15 cellular contexts compared by ENCODE assay signal in the genomic region with DNA sequence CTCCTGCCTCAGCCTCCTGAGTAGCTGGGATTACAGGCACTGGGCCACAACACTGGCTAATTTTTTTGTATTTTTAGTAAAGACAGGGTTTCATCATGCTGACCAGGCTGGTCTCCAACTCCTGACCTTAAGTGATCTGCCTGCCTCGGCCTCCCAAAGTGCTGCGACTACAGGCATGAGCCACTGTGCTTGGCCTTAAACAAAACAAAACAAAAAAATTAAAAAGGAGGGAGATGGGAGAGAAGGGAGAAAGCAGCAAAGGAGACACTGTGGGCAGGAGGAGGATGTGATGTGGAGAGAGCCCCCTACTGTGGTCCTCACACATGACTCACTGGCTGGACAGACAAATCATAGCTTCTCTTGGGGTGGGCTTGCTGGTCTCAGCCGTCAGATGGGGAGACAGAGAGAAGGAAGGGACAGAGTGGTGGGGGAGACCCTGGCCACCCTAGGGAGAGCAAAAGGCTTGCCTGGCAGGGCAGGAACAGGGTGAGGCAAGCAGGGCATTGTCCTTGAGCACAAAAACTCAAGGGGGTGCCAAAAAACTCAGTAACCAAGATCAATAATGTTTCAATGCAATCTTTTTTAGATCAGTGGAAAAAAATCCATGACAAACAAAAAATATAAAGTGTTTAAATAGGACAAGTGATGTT. TPM values are rescaled to one million over a fixed set of nuclear protein-coding genes. Genes with fewer than 3 reads are reported as not detected.
DNase-seq lines count a peak whose midpoint lies in the region; ATAC-seq, FAIRE-seq and TF ChIP-seq lines count a peak whose summit lies in the region.
"Had no signal": no experiment of that assay in that cellular context is flagged by ENCODE, and none has a peak within 500 bp of the region (broad histone marks: within the 10 kb centered on the region; RNA-seq: fewer than 3 reads in every experiment).

No MANE protein-coding gene starts in this region.

- POLR2A ChIA-PET in HepG2 (lab: Yijun Ruan, JAX): no interaction called here

- in situ Hi-C loops in HepG2 (cut with HindIII; ENCODE audit: extremely low pct_ligation_motif_present, low pct_unique_long_range_greater_than_20kb) (no loop called here), astrocyte of the cerebellum (cut with HindIII; ENCODE audit: low sequenced_read_pairs) (no loop called here)

- H2AK5ac ChIP-seq in mesendoderm (ENCODE audit: low read length): no peak overlapping the region

- no peak for TF ChIP-seq RAD21 in liver (IDR thresholded peaks at IDR 0.05)
- no peak for TF ChIP-seq RAD21 in HepG2 (CRISPR knock-in tag; IDR thresholded peaks at IDR 0.05)

- H3K56ac ChIP-seq in mesendoderm (ENCODE audit: low read length): peak overlapping the region; percentile 40

- peak overlapping the region; percentile 5 to 21 for H3K9ac ChIP-seq in liver (ENCODE audit: low read depth in 1 of 2, low read length in 2 of 2)
- no peak overlapping the region for H3K9ac ChIP-seq in HepG2 (ENCODE audit: insufficient read depth, low read depth, low read length)
- no peak overlapping the region for H3K9ac ChIP-seq in mesendoderm (ENCODE audit: low read length)

- H3K4me2 ChIP-seq in HepG2 (ENCODE audit: low read depth, low read length) (no peak overlapping the region), mesendoderm (ENCODE audit: low read length) (no peak overlapping the region)

- H3K27me3 ChIP-seq in liver (ENCODE audit: control insufficient read depth in 4 of 4, insufficient read depth in 4 of 4, low read length in 3 of 4) (no peaks in the 10 kb centered on the region), HepG2 (ENCODE audit: control insufficient read depth in 1 of 2, insufficient read depth in 2 of 2, low read length in 2 of 2) (no peaks in the 10 kb centered on the region), mesendoderm (ENCODE audit: insufficient read depth, low read length, poor library complexity) (no peaks in the 10 kb centered on the region), aorta (ENCODE audit: control insufficient read depth in 1 of 2, insufficient read depth in 2 of 2, low read length in 1 of 2) (no peaks in the 10 kb centered on the region)
- H3K27me3 ChIP-seq: gastroesophageal sphincter, neutrophil had no signal

- H4K5ac ChIP-seq in mesendoderm (ENCODE audit: low read length): no peak overlapping the region

- no peaks in the 10 kb centered on the region for H3K79me2 ChIP-seq in HepG2 (ENCODE audit: insufficient read depth, low read length)
- H3K79me2 ChIP-seq in mesendoderm (ENCODE audit: control insufficient read depth, insufficient read depth, low read length): peaks cover 78% of the 10 kb centered on the region

- no peak overlapping the region for H4K8ac ChIP-seq in mesendoderm (ENCODE audit: low read depth, low read length)

- TF ChIP-seq CTCF in liver (IDR thresholded peaks at IDR 0.05; ENCODE audit: low read depth, low read length, missing input control): no peak
- TF ChIP-seq CTCF in HepG2 (CRISPR knock-in tag; IDR thresholded peaks at IDR 0.05): no peak
- TF ChIP-seq CTCF in astrocyte of the cerebellum (IDR thresholded peaks at IDR 0.05; ENCODE audit: low read depth, low read length, missing control alignments): no peak

- peaks cover 24% of the 10 kb centered on the region for H3K79me1 ChIP-seq in mesendoderm (ENCODE audit: low read length)

- H3K4me3 ChIP-seq in liver (ENCODE audit: low read depth in 1 of 3, low read length in 3 of 3) (no peak overlapping the region), HepG2 (replicated peaks in 1 of 3; ENCODE audit: insufficient read depth in 1 of 3, low read depth in 2 of 3, low read length in 3 of 3) (no peak overlapping the region), astrocyte of the cerebellum (ENCODE audit: low read depth, low read length) (no peak overlapping the region), mesendoderm (ENCODE audit: low read length) (no peak overlapping the region), aorta (ENCODE audit: low read length in 2 of 2) (no peak overlapping the region)
- H3K4me3 ChIP-seq: coronary artery, gastroesophageal sphincter had no signal

- H3K36me3 ChIP-seq in liver (ENCODE audit: control insufficient read depth in 4 of 4, insufficient read depth in 3 of 4, low read depth in 1 of 4, low read length in 3 of 4) (no peaks in the 10 kb centered on the region), HepG2 (replicated peaks in 1 of 2; ENCODE audit: control insufficient read depth in 1 of 2, insufficient read depth in 2 of 2, low read length in 2 of 2) (no peaks in the 10 kb centered on the region), mesendoderm (ENCODE audit: control insufficient read depth, insufficient read depth, low read length) (no peaks in the 10 kb centered on the region), aorta (ENCODE audit: control insufficient read depth in 1 of 2, insufficient read depth in 2 of 2, low read length in 1 of 2) (no peaks in the 10 kb centered on the region)
- H3K36me3 ChIP-seq: gastroesophageal sphincter had no signal

- H4K20me1 ChIP-seq in HepG2 (ENCODE audit: insufficient read depth, low read length): no peaks in the 10 kb centered on the region

- no peak overlapping the region for H2AFZ ChIP-seq in HepG2 (ENCODE audit: low read length)

- H3K4ac ChIP-seq in mesendoderm (ENCODE audit: low read depth, low read length): no peak overlapping the region

- TF ChIP-seq EP300 in HepG2 (IDR thresholded peaks at IDR 0.05; ENCODE audit: low read depth in 2 of 2, low read length in 2 of 2) (no peak), HepG2 (CRISPR knock-in tag; IDR thresholded peaks at IDR 0.05; ENCODE audit: borderline replicate concordance) (no peak)

- TF ChIP-seq POLR2A in HepG2 (IDR thresholded peaks at IDR 0.05; ENCODE audit: insufficient read depth in 1 of 2, low read depth in 2 of 2, low read length in 2 of 2): no peak

- no peak overlapping the region for H3K23ac ChIP-seq in mesendoderm (ENCODE audit: low read length)

- no peak for FAIRE-seq in HepG2 (lab: Jason Lieb, UNC)

- no peak for DNase-seq in HepG2 (ENCODE audit: low spot score)
- DNase-seq in astrocyte of the cerebellum (ENCODE audit: low read depth): peak; percentile 28
- DNase-seq in mesendoderm: no peak
- no peak for DNase-seq in aorta
- no peak for DNase-seq in NCI-H2029 treated with DMSO at 0.1 percent for 48 hours (lab: John Stamatoyannopoulos, UW)
- DNase-seq in mesenteric fat pad (ENCODE audit: low spot score): no peak
- DNase-seq in NCI-H2196 (lab: John Stamatoyannopoulos, UW; ENCODE audit: unreplicated experiment): no peak
- DNase-seq: NCI-H187 treated with DMSO at 0.1 percent for 48 hours; NK-92 treated with Interleukin-12 subunit alpha and Interleukin-12 subunit beta, amount 100 ng/mL, for 24 hours had no signal

- H2BK15ac ChIP-seq in mesendoderm (replicated peaks; ENCODE audit: low read depth): no peak overlapping the region

- 25% methylated on average over 3 of the region's 3 CpGs for WGBS in liver
- 98% methylated on average over 3 of the region's 3 CpGs for WGBS in HepG2 (ENCODE audit: low lambda C conversion rate)
- WGBS in mesendoderm (ENCODE audit: extremely low coverage, insufficient coverage, low lambda C conversion rate): no CpG with 5 or more reads among the region's 3 CpGs
- 22 to 25% methylated on average over 3 of the region's 3 CpGs for WGBS in aorta, 2 donors

- intact Hi-C loops in HepG2 (cut with micrococcal nuclease; ENCODE audit: unreplicated experiment) (no loop called here), aorta (cut with DNase I) (no loop called here)

- no peak overlapping the region for H2BK120ac ChIP-seq in mesendoderm (ENCODE audit: low read depth, low read length)

- BruUV-seq in HepG2 (replicated peaks; lab: Mats Ljungman, UMichigan): no TSS peak

- CTCF ChIA-PET in HepG2 (lab: Yijun Ruan, JAX; ENCODE audit: low intra/inter-chr PET ratio, low total read pairs): no interaction called here

- ATAC-seq in HepG2 (no peak), aorta (ENCODE audit: low FRiP score) (peak; percentile 29)
- ATAC-seq: gastroesophageal sphincter had no signal

- no peak overlapping the region for H3K18ac ChIP-seq in mesendoderm (ENCODE audit: low read length)

- no peaks in the 10 kb centered on the region for H3K9me3 ChIP-seq in liver (ENCODE audit: control insufficient read depth in 4 of 4, low read length in 3 of 4)
- H3K9me3 ChIP-seq in HepG2 (ENCODE audit: low read length): no peaks in the 10 kb centered on the region
- H3K9me3 ChIP-seq in aorta (ENCODE audit: control insufficient read depth, low read length): no peaks in the 10 kb centered on the region
- H3K9me3 ChIP-seq: gastroesophageal sphincter, neutrophil had no signal

- no peak overlapping the region for H2BK5ac ChIP-seq in mesendoderm (ENCODE audit: low read length)

- peaks cover 21 to 87% (median 77%) of the 10 kb centered on the region in 4 donors for H3K4me1 ChIP-seq in liver (ENCODE audit: control insufficient read depth in 4 of 4, insufficient read depth in 4 of 4, low read length in 3 of 4)
- no peaks in the 10 kb centered on the region for H3K4me1 ChIP-seq in HepG2 (ENCODE audit: insufficient read depth, low read length)
- peaks cover 9% of the 10 kb centered on the region for H3K4me1 ChIP-seq in mesendoderm (ENCODE audit: control insufficient read depth, low read depth, low read length)
- no peaks in the 10 kb centered on the region for H3K4me1 ChIP-seq in aorta (ENCODE audit: control insufficient read depth in 1 of 2, insufficient read depth in 2 of 2, low read length in 2 of 2)
- H3K4me1 ChIP-seq: gastroesophageal sphincter had no signal

- H3K27ac ChIP-seq in liver (ENCODE audit: low read depth in 1 of 2, low read length in 2 of 2) (peak overlapping the region; percentile 84 to 92), HepG2 (ENCODE audit: extremely low read length, insufficient read depth, low read length) (no peak overlapping the region), mesendoderm (ENCODE audit: low read depth, low read length) (no peak overlapping the region), aorta (ENCODE audit: low read depth in 1 of 2, low read length in 2 of 2) (no peak overlapping the region)
- H3K27ac ChIP-seq: coronary artery, gastroesophageal sphincter, neutrophil, VCaP had no signal

RNA-seq across cellular contexts. Expression of a gene that starts 31.6 kb away (rescaled TPM):
- total RNA-seq in liver: 100 to 1,000 TPM in 1 of 2 donors, 10 to 100 TPM in 1; 33.3 to 109 TPM
- polyA plus RNA-seq in liver: 10 to 100 TPM; 58.1 to 81.3 TPM
- 9.2 and 15.2 TPM in 2 replicates for total RNA-seq in HepG2 (2016; rRNA removed; fragmentation: Illumina TruSeq; extraction: Trizol)
- 10.0 and 10.4 TPM in 2 replicates for total RNA-seq in HepG2 (2016; cell fraction: cytosol; rRNA removed; fragmentation: Illumina TruSeq; extraction: Trizol; ENCODE audit: low read depth)
- total RNA-seq in HepG2 (2016; cell fraction: insoluble cytoplasmic fraction; rRNA removed; fragmentation: Illumina TruSeq; extraction: Trizol): 7.8 and 13.5 TPM in 2 replicates
- total RNA-seq in HepG2 (2016; cell fraction: membrane; rRNA removed; fragmentation: Illumina TruSeq; extraction: Trizol): 17.6 and 23.3 TPM in 2 replicates
- total RNA-seq in HepG2 (2016; cell fraction: nucleus; rRNA removed; fragmentation: Illumina TruSeq; extraction: Trizol): 10.0 and 10.8 TPM in 2 replicates
- polyA plus RNA-seq in HepG2 (2011; rRNA removed): 23.8 and 29.5 TPM in 2 replicates
- polyA plus RNA-seq in HepG2 (2011; cell fraction: cytosol; rRNA removed): 27.5 and 32.7 TPM in 2 replicates
- 21.6 and 24.3 TPM in 2 replicates for polyA plus RNA-seq in HepG2 (2011; cell fraction: nucleus; rRNA removed)
- polyA plus RNA-seq in HepG2 (2012): 9.2 and 17.3 TPM in 2 replicates
- polyA plus RNA-seq in HepG2 (2016; cell fraction: cytosol; fragmentation: Illumina TruSeq; extraction: Trizol; ENCODE audit: low read depth): 13.1 and 15.0 TPM in 2 replicates
- polyA plus RNA-seq in HepG2 (2016; cell fraction: insoluble cytoplasmic fraction; fragmentation: Illumina TruSeq; extraction: Trizol; ENCODE audit: low read depth): 10.0 and 11.2 TPM in 2 replicates
- 19.3 and 21.6 TPM in 2 replicates for polyA plus RNA-seq in HepG2 (2016; cell fraction: membrane; fragmentation: Illumina TruSeq; extraction: Trizol; ENCODE audit: low read depth)
- polyA plus RNA-seq in HepG2 (2016; cell fraction: nucleus; fragmentation: Illumina TruSeq; extraction: Trizol; ENCODE audit: insufficient read depth, low read depth): 16.7 and 18.4 TPM in 2 replicates
- polyA minus RNA-seq in HepG2 (2011; rRNA and poly(A)+ RNA removed; ENCODE audit: low replicate concordance): 13.6 and 45.9 TPM in 2 replicates
- polyA minus RNA-seq in HepG2 (2011; cell fraction: cytosol; rRNA and poly(A)+ RNA removed): 10.1 and 10.6 TPM in 2 replicates
- polyA minus RNA-seq in HepG2 (2011; cell fraction: nucleus; rRNA and poly(A)+ RNA removed): 11.7 and 12.1 TPM in 2 replicates
- 60.8 TPM for polyA plus RNA-seq in mesendoderm (2013, experiment 1 of 2)
- 59.3 TPM for polyA plus RNA-seq in mesendoderm (2013, experiment 2 of 2)
- 10 to 100 TPM; 26.0 to 26.7 TPM for total RNA-seq in aorta
- 10 to 100 TPM; 10.8 TPM for polyA plus RNA-seq in aorta
- total RNA-seq in mesenteric fat pad: 58.7 TPM

RNA-seq across cellular contexts. Expression of a gene that starts 46.1 kb away (rescaled TPM):
- total RNA-seq in liver: 10 to 100 TPM; 27.8 to 31.7 TPM
- polyA plus RNA-seq in liver: 10 to 100 TPM; 14.3 to 21.3 TPM
- 20.8 and 22.8 TPM in 2 replicates for total RNA-seq in HepG2 (2016; rRNA removed; fragmentation: Illumina TruSeq; extraction: Trizol)
- 2.5 and 2.8 TPM in 2 replicates for total RNA-seq in HepG2 (2016; cell fraction: cytosol; rRNA removed; fragmentation: Illumina TruSeq; extraction: Trizol; ENCODE audit: low read depth)
- total RNA-seq in HepG2 (2016; cell fraction: insoluble cytoplasmic fraction; rRNA removed; fragmentation: Illumina TruSeq; extraction: Trizol): 20.2 and 22.6 TPM in 2 replicates
- total RNA-seq in HepG2 (2016; cell fraction: membrane; rRNA removed; fragmentation: Illumina TruSeq; extraction: Trizol): 4.9 and 5.7 TPM in 2 replicates
- 17.0 and 24.6 TPM in 2 replicates for total RNA-seq in HepG2 (2016; cell fraction: nucleus; rRNA removed; fragmentation: Illumina TruSeq; extraction: Trizol)
- polyA plus RNA-seq in HepG2 (2011; rRNA removed): 15.4 and 18.4 TPM in 2 replicates
- polyA plus RNA-seq in HepG2 (2011; cell fraction: cytosol; rRNA removed): 11.9 and 14.9 TPM in 2 replicates
- polyA plus RNA-seq in HepG2 (2011; cell fraction: nucleus; rRNA removed): 19.7 and 24.6 TPM in 2 replicates
- polyA plus RNA-seq in HepG2 (2012): 11.8 and 16.2 TPM in 2 replicates
- polyA plus RNA-seq in HepG2 (2016; cell fraction: cytosol; fragmentation: Illumina TruSeq; extraction: Trizol; ENCODE audit: low read depth): 0.94 and 1.1 TPM in 2 replicates
- polyA plus RNA-seq in HepG2 (2016; cell fraction: insoluble cytoplasmic fraction; fragmentation: Illumina TruSeq; extraction: Trizol; ENCODE audit: low read depth): 16.1 and 16.3 TPM in 2 replicates
- 1.7 and 2.2 TPM in 2 replicates for polyA plus RNA-seq in HepG2 (2016; cell fraction: membrane; fragmentation: Illumina TruSeq; extraction: Trizol; ENCODE audit: low read depth)
- polyA plus RNA-seq in HepG2 (2016; cell fraction: nucleus; fragmentation: Illumina TruSeq; extraction: Trizol; ENCODE audit: insufficient read depth, low read depth): 22.2 and 27.8 TPM in 2 replicates
- polyA minus RNA-seq in HepG2 (2011; rRNA and poly(A)+ RNA removed; ENCODE audit: low replicate concordance): 32.9 and 35.2 TPM in 2 replicates
- polyA minus RNA-seq in HepG2 (2011; cell fraction: cytosol; rRNA and poly(A)+ RNA removed): 11.9 and 15.1 TPM in 2 replicates
- polyA minus RNA-seq in HepG2 (2011; cell fraction: nucleus; rRNA and poly(A)+ RNA removed): 30.3 and 31.2 TPM in 2 replicates
- polyA plus RNA-seq in mesendoderm (2013, experiment 1 of 2): 17.8 TPM
- polyA plus RNA-seq in mesendoderm (2013, experiment 2 of 2): 17.8 TPM
- total RNA-seq in aorta: 10 to 100 TPM; 24.7 to 27.7 TPM
- 10 to 100 TPM in 1 of 2 donors, 1 to 10 TPM in 1; 6.1 to 31.4 TPM for polyA plus RNA-seq in aorta
- total RNA-seq in mesenteric fat pad: 30.5 TPM

RNA-seq across cellular contexts. Expression of a gene that starts 59.5 kb away (rescaled TPM):
- total RNA-seq in liver: 1 to 10 TPM in 1 of 2 donors, under 1 TPM in 1; 0.17 to 2.3 TPM
- polyA plus RNA-seq in liver: under 1 TPM in 1 of 2 donors, not detected in 1; 0.32 TPM
- total RNA-seq in HepG2 (2016; rRNA removed; fragmentation: Illumina TruSeq; extraction: Trizol): not detected in 2 replicates
- total RNA-seq in HepG2 (2016; cell fraction: cytosol; rRNA removed; fragmentation: Illumina TruSeq; extraction: Trizol; ENCODE audit: low read depth): not detected in 2 replicates
- not detected in 2 replicates for total RNA-seq in HepG2 (2016; cell fraction: insoluble cytoplasmic fraction; rRNA removed; fragmentation: Illumina TruSeq; extraction: Trizol)
- not detected in 2 replicates for total RNA-seq in HepG2 (2016; cell fraction: membrane; rRNA removed; fragmentation: Illumina TruSeq; extraction: Trizol)
- total RNA-seq in HepG2 (2016; cell fraction: nucleus; rRNA removed; fragmentation: Illumina TruSeq; extraction: Trizol): not detected in 2 replicates
- not detected in 2 replicates for polyA plus RNA-seq in HepG2 (2011; rRNA removed)
- not detected in 2 replicates for polyA plus RNA-seq in HepG2 (2011; cell fraction: cytosol; rRNA removed)
- not detected in 2 replicates for polyA plus RNA-seq in HepG2 (2011; cell fraction: nucleus; rRNA removed)
- polyA plus RNA-seq in HepG2 (2012): not detected in 2 replicates
- polyA plus RNA-seq in HepG2 (2016; cell fraction: cytosol; fragmentation: Illumina TruSeq; extraction: Trizol; ENCODE audit: low read depth): not detected in 2 replicates
- polyA plus RNA-seq in HepG2 (2016; cell fraction: insoluble cytoplasmic fraction; fragmentation: Illumina TruSeq; extraction: Trizol; ENCODE audit: low read depth): not detected in 2 replicates
- polyA plus RNA-seq in HepG2 (2016; cell fraction: membrane; fragmentation: Illumina TruSeq; extraction: Trizol; ENCODE audit: low read depth): not detected in 2 replicates
- not detected in 2 replicates for polyA plus RNA-seq in HepG2 (2016; cell fraction: nucleus; fragmentation: Illumina TruSeq; extraction: Trizol; ENCODE audit: insufficient read depth, low read depth)
- polyA minus RNA-seq in HepG2 (2011; rRNA and poly(A)+ RNA removed; ENCODE audit: low replicate concordance): not detected in 2 replicates
- not detected in 2 replicates for polyA minus RNA-seq in HepG2 (2011; cell fraction: cytosol; rRNA and poly(A)+ RNA removed)
- not detected in 2 replicates for polyA minus RNA-seq in HepG2 (2011; cell fraction: nucleus; rRNA and poly(A)+ RNA removed)
- polyA plus RNA-seq in mesendoderm (2013, experiment 1 of 2): 7.3 TPM
- polyA plus RNA-seq in mesendoderm (2013, experiment 2 of 2): 7.5 TPM
- 1 to 10 TPM; 1.4 TPM for total RNA-seq in aorta
- 1 to 10 TPM in 1 of 2 donors, under 1 TPM in 1; 0.43 to 4.4 TPM for polyA plus RNA-seq in aorta
- 2.8 TPM for total RNA-seq in mesenteric fat pad
- total RNA-seq: B cell had no signal

Comparison
In these comparisons a context has a peak if more than half of its experiments do, and no peak if none do; other contexts are left out.
1. H3K27ac ChIP-seq: peak in liver (2 of 2); none in HepG2 (single experiment), mesendoderm (single experiment) and aorta (0 of 2).
2. H3K9ac ChIP-seq: peak in liver (2 of 2); none in HepG2 (single experiment) and mesendoderm (single experiment).